In the genomic region with DNA sequence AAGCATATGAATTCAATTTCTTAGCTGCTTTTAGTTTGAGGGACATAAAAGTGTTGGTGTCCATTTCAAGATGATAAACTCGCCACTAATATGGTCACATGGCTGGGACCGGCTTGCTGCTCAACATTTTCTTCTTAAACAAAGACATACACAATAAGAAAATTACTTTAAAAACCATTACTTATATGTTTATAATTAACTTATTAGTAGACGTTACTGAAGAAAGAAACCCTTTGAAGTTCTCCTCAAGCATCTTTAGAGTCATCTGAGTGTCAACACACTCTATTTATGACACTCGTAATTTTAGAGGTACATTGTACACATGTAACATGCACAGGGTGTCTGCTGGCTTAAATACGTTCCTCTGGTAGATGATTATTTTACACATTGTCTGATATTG, we compare ENCODE assay signal across 20 cellular contexts.
DNase-seq lines count a peak whose midpoint lies in the region; ATAC-seq and TF ChIP-seq lines count a peak whose summit lies in the region.
"Had no signal": no experiment of that assay in that cellular context is flagged by ENCODE, and none has a peak within 500 bp of the region (broad histone marks: within the 10 kb centered on the region; RNA-seq: fewer than 3 reads in every experiment).

No MANE protein-coding gene starts in this region.

- H3K56ac ChIP-seq in IMR-90 (ENCODE audit: extremely low read depth, insufficient read depth, low read length), result no peak overlapping the region

- H2AK9ac ChIP-seq in IMR-90 (replicated peaks; ENCODE audit: low read depth, low read length, poor library complexity), result no peak overlapping the region

- H3K4me2 ChIP-seq in IMR-90 (ENCODE audit: low read depth, low read length), result peak overlapping the region; percentile 46; the same call in 1 of the 2 replicates
- H3K4me2 ChIP-seq in MM.1S (ENCODE audit: low read depth, low read length), result no peak overlapping the region
- H3K4me2 ChIP-seq in GM23338, result no peak overlapping the region

- POLR2A ChIA-PET in Caco-2 (lab: Charles Lee), result no interaction called here
- POLR2A ChIA-PET in IMR-90 (lab: Charles Lee; ENCODE audit: unreplicated experiment), result no interaction called here

- no peak overlapping the region for H2AK5ac ChIP-seq in IMR-90 (ENCODE audit: low read depth, low read length)

- H3K9ac ChIP-seq in IMR-90 (ENCODE audit: low read depth, low read length) (no peak overlapping the region), MM.1S (ENCODE audit: low read length) (no peak overlapping the region)

- DNase-seq in Caco-2 (no peak), IMR-90 (no peak), chondrocyte (ENCODE audit: low spot score) (no peak), MM.1S (no peak), occipital lobe (lab: John Stamatoyannopoulos, UW) (no peak), NCI-H2029 (lab: John Stamatoyannopoulos, UW) (no peak), GM23338 (ENCODE audit: low spot score) (no peak)
- DNase-seq: BE2C; CD4-positive, CD25-positive, alpha-beta regulatory T cell; DMS153; NCI-H1105 treated with DMSO at 0.1 percent for 48 hours; NCI-H1694 treated with DMSO at 0.1 percent for 48 hours; NCI-H2227 treated with DMSO at 0.1 percent for 48 hours; NCI-H510A treated with DMSO at 0.1 percent for 48 hours; NCI-H774; RPMI8226; SHP77 treated with DMSO at 0.1 percent for 48 hours had no signal

- H3K36me3 Mint-ChIP-seq in Caco-2 (ENCODE audit: insufficient read depth, unreplicated experiment) (no peaks in the 10 kb centered on the region), chondrocyte (ENCODE audit: low read depth) (no peaks in the 10 kb centered on the region), GM23338 (ENCODE audit: low read depth) (no peaks in the 10 kb centered on the region)
- H3K36me3 Mint-ChIP-seq: CD4-positive, CD25-positive, alpha-beta regulatory T cell had no signal

- H3K14ac ChIP-seq in IMR-90 (replicated peaks; ENCODE audit: low read depth, low read length), result no peak overlapping the region

- no peak overlapping the region for H3K23ac ChIP-seq in IMR-90 (ENCODE audit: low read depth, low read length)

- H3K4me1 Mint-ChIP-seq in Caco-2 (ENCODE audit: low read depth, unreplicated experiment), result peaks cover 40% of the 10 kb centered on the region
- peaks cover 27% of the 10 kb centered on the region for H3K4me1 Mint-ChIP-seq in chondrocyte (ENCODE audit: low read depth)
- no peaks in the 10 kb centered on the region for H3K4me1 Mint-ChIP-seq in GM23338
- H3K4me1 Mint-ChIP-seq: CD4-positive, CD25-positive, alpha-beta regulatory T cell had no signal

- peak overlapping the region; percentile 8 for H3K4me3 ChIP-seq in Caco-2 (ENCODE audit: low read depth, low read length)
- H3K4me3 ChIP-seq in IMR-90 (ENCODE audit: insufficient read depth, low read depth, low read length), result no peak overlapping the region
- no peak overlapping the region for H3K4me3 ChIP-seq in mesodermal cell (ENCODE audit: extremely low read depth, insufficient read depth, low read length, poor library complexity, severe bottlenecking)
- H3K4me3 ChIP-seq in MM.1S (ENCODE audit: low read length), result no peak overlapping the region
- H3K4me3 ChIP-seq in GM23338, result no peak overlapping the region
- H3K4me3 ChIP-seq: K562 had no signal

- TF ChIP-seq POLR2A in IMR-90 (IDR thresholded peaks at IDR 0.05; ENCODE audit: low read depth, low read length), result no peak

- H2BK120ac ChIP-seq in IMR-90 (ENCODE audit: low read depth, low read length), result no peak overlapping the region

- no peak overlapping the region for H4K91ac ChIP-seq in IMR-90 (ENCODE audit: insufficient read depth, low read depth, low read length)

- no peak overlapping the region for H2BK5ac ChIP-seq in IMR-90 (ENCODE audit: low read depth, low read length, poor library complexity, severe bottlenecking)

- H3K4me1 ChIP-seq in Caco-2 (peaks cover 47% of the 10 kb centered on the region), IMR-90 (ENCODE audit: control insufficient read depth, insufficient read depth, low read length) (peaks cover 4% of the 10 kb centered on the region), mesodermal cell (ENCODE audit: control insufficient read depth, insufficient read depth, low read length, poor library complexity, severe bottlenecking) (peaks cover 23% of the 10 kb centered on the region), MM.1S (ENCODE audit: low read length) (no peaks in the 10 kb centered on the region), GM23338 (ENCODE audit: insufficient read depth) (no peaks in the 10 kb centered on the region)
- H3K4me1 ChIP-seq: BE2C had no signal

- H3K9me3 ChIP-seq in Caco-2 (no peaks in the 10 kb centered on the region), IMR-90 (ENCODE audit: control insufficient read depth, insufficient read depth, low read length) (no peaks in the 10 kb centered on the region), mesodermal cell (ENCODE audit: control insufficient read depth, low read length) (peaks cover 4% of the 10 kb centered on the region), MM.1S (replicated peaks; ENCODE audit: insufficient read depth, low read length) (no peaks in the 10 kb centered on the region)
- H3K9me3 ChIP-seq: BE2C had no signal

- in situ Hi-C loops in IMR-90 (cut with MboI; ENCODE audit: low sequenced_read_pairs), result no loop called here

- H3K79me2 ChIP-seq in MM.1S (ENCODE audit: low read length) (no peaks in the 10 kb centered on the region), GM23338 (replicated peaks; ENCODE audit: insufficient read depth) (no peaks in the 10 kb centered on the region)

- no peak overlapping the region for H3K4ac ChIP-seq in IMR-90 (ENCODE audit: low read depth, low read length)

- no TSS peak for BruUV-seq in Caco-2 (replicated peaks; lab: Mats Ljungman, UMichigan)
- BruUV-seq in IMR-90 (replicated peaks; lab: Mats Ljungman, UMichigan), result no TSS peak

- no peak for TF ChIP-seq RAD21 in IMR-90 (IDR thresholded peaks at IDR 0.05; ENCODE audit: low read length)

- H4K8ac ChIP-seq in IMR-90 (ENCODE audit: low read depth in 2 of 2, low read length in 2 of 2), result no peak overlapping the region

- CTCF ChIA-PET in Caco-2 (lab: Charles Lee), result no interaction called here
- CTCF ChIA-PET in IMR-90 (lab: Yijun Ruan, JAX), result interaction anchor here (1.8 kb wide), 1 partner anchor 342 kb away, joined by 4 read pairs; no protein-coding TSS in a partner anchor

- no peaks in the 10 kb centered on the region; the same call in 1 of the 2 replicates for H3K9me1 ChIP-seq in IMR-90 (ENCODE audit: insufficient read depth, low read length)

- no peak overlapping the region for H2BK20ac ChIP-seq in IMR-90 (ENCODE audit: low read depth, low read length)

- H3K9me3 Mint-ChIP-seq in Caco-2 (ENCODE audit: unreplicated experiment) (peaks cover 12% of the 10 kb centered on the region), chondrocyte (ENCODE audit: low read depth) (peaks cover 5% of the 10 kb centered on the region), GM23338 (no peaks in the 10 kb centered on the region)

- intact Hi-C loops in Caco-2 (cut with micrococcal nuclease; ENCODE audit: unreplicated experiment), result loop anchor here (1.0 to 5.0 kb wide), 3 partner anchors 31 to 40 kb away; no protein-coding TSS in a partner anchor
- intact Hi-C loops in IMR-90 (cut with micrococcal nuclease), result loop anchor here (5.0 kb wide), 1 partner anchor 65 kb away; no protein-coding TSS in a partner anchor

- H3F3A ChIP-seq in MM.1S (ENCODE audit: insufficient read depth, low read length) (no peaks in the 10 kb centered on the region), GM23338 (replicated peaks; ENCODE audit: low read depth) (no peaks in the 10 kb centered on the region)

- H3K27ac ChIP-seq in IMR-90 (ENCODE audit: insufficient read depth, low read length), result peak overlapping the region; percentile 46; the same call in 1 of the 2 replicates
- peak overlapping the region; percentile 68 for H3K27ac ChIP-seq in mesodermal cell (ENCODE audit: low read depth, low read length, severe bottlenecking)
- no peak overlapping the region for H3K27ac ChIP-seq in MM.1S (ENCODE audit: low read length)
- no peak overlapping the region for H3K27ac ChIP-seq in GM23338 (ENCODE audit: low read depth)

- no peak overlapping the region; the same call in 1 of the 2 replicates for H4K5ac ChIP-seq in IMR-90 (ENCODE audit: low read depth, low read length)

- H3K36me3 ChIP-seq in Caco-2 (ENCODE audit: control insufficient read depth, insufficient read depth, low read length) (no peaks in the 10 kb centered on the region), IMR-90 (ENCODE audit: control insufficient read depth, insufficient read depth, low read length) (no peaks in the 10 kb centered on the region), mesodermal cell (ENCODE audit: control insufficient read depth, insufficient read depth, low read length) (no peaks in the 10 kb centered on the region), MM.1S (replicated peaks; ENCODE audit: insufficient read depth, low read length) (no peaks in the 10 kb centered on the region), GM23338 (ENCODE audit: insufficient read depth) (no peaks in the 10 kb centered on the region)
- H3K36me3 ChIP-seq: BE2C had no signal

- H2BK15ac ChIP-seq in IMR-90 (ENCODE audit: low read depth, low read length), result 0 out of 3 replicates have a peak overlapping the region, but pooled peaks have one; percentile 1

- ATAC-seq in IMR-90 (ENCODE audit: low read depth) (no peak), GM23338 (no peak)
- ATAC-seq: K562, SK-N-SH treated with all-trans-retinoic acid at 6 μM for 48 hours had no signal

- no CpG with 5 or more reads among the region's 5 CpGs for WGBS in IMR-90 (ENCODE audit: extremely low coverage in 2 of 2, insufficient read length in 1 of 2), 2 experiments
- 80% methylated on average over 1 of the region's 5 CpGs for WGBS in mesodermal cell (ENCODE audit: insufficient coverage in 2 of 2), 2 experiments

- no peaks in the 10 kb centered on the region for H3K27me3 Mint-ChIP-seq in Caco-2 (ENCODE audit: insufficient read depth, unreplicated experiment)
- H3K27me3 Mint-ChIP-seq in chondrocyte (ENCODE audit: low read depth), result no peaks in the 10 kb centered on the region
- H3K27me3 Mint-ChIP-seq in GM23338 (ENCODE audit: insufficient read depth, low read depth, poor library complexity), result no peaks in the 10 kb centered on the region
- H3K27me3 Mint-ChIP-seq: CD4-positive, CD25-positive, alpha-beta regulatory T cell had no signal

- H3K27me3 ChIP-seq in Caco-2 (replicated peaks; ENCODE audit: control insufficient read depth, insufficient read depth, low read length) (no peaks in the 10 kb centered on the region), IMR-90 (ENCODE audit: control insufficient read depth, insufficient read depth, low read length) (no peaks in the 10 kb centered on the region), MM.1S (replicated peaks; ENCODE audit: insufficient read depth, low read length) (no peaks in the 10 kb centered on the region), GM23338 (ENCODE audit: insufficient read depth) (no peaks in the 10 kb centered on the region)
- H3K27me3 ChIP-seq: BE2C had no signal

- H4K20me1 ChIP-seq in IMR-90 (ENCODE audit: insufficient read depth, low read length) (no peaks in the 10 kb centered on the region), MM.1S (ENCODE audit: insufficient read depth, low read length) (no peaks in the 10 kb centered on the region), GM23338 (replicated peaks; ENCODE audit: insufficient read depth) (no peaks in the 10 kb centered on the region)

- H2AFZ ChIP-seq in IMR-90 (replicated peaks; ENCODE audit: low read length, poor library complexity) (no peak overlapping the region), MM.1S (ENCODE audit: low read length) (no peak overlapping the region), GM23338 (no peak overlapping the region)

- no peak for TF ChIP-seq CTCF in Caco-2 (IDR thresholded peaks at IDR 0.05; ENCODE audit: insufficient read depth in 1 of 2, low read depth in 1 of 2, low read length in 1 of 2, severe bottlenecking in 1 of 2, unreplicated experiment in 1 of 2)
- TF ChIP-seq CTCF in IMR-90 (conservative IDR thresholded peaks at IDR 0.05; ENCODE audit: low read depth, low read length), result no peak
- no peak for TF ChIP-seq CTCF in chondrocyte (IDR thresholded peaks at IDR 0.05)
- TF ChIP-seq CTCF in MM.1S (IDR thresholded peaks at IDR 0.05; ENCODE audit: low read length), result no peak
- TF ChIP-seq CTCF in GM23338 (conservative IDR thresholded peaks at IDR 0.05; ENCODE audit: low read depth in 2 of 2), result no peak

- H3K4me3 Mint-ChIP-seq in Caco-2 (ENCODE audit: unreplicated experiment) (peak overlapping the region; percentile 56), chondrocyte (ENCODE audit: unreplicated experiment) (no peak overlapping the region), GM23338 (no peak overlapping the region)
- H3K4me3 Mint-ChIP-seq: CD4-positive, CD25-positive, alpha-beta regulatory T cell had no signal

- H3K18ac ChIP-seq in IMR-90 (ENCODE audit: low read depth, low read length), result peak overlapping the region; percentile 59; the same call in 1 of the 2 replicates

- dilution Hi-C loops in IMR-90 (cut with HindIII; ENCODE audit: low sequenced_read_pairs, unreplicated experiment), result no loop called here

- H3K27ac Mint-ChIP-seq in Caco-2 (ENCODE audit: unreplicated experiment) (peak overlapping the region; percentile 59), chondrocyte (ENCODE audit: unreplicated experiment) (peak overlapping the region; percentile 79), GM23338 (no peak overlapping the region)
- H3K27ac Mint-ChIP-seq: CD4-positive, CD25-positive, alpha-beta regulatory T cell had no signal

- H3K9me2 ChIP-seq in MM.1S (replicated peaks; ENCODE audit: insufficient read depth, low read length) (no peaks in the 10 kb centered on the region), GM23338 (ENCODE audit: insufficient read depth) (no peaks in the 10 kb centered on the region)

- H3K79me1 ChIP-seq in IMR-90 (ENCODE audit: low read depth in 1 of 2, low read length in 2 of 2), result no peaks in the 10 kb centered on the region

Comparison
In these comparisons a context has a peak if more than half of its experiments do, and no peak if none do; other contexts are left out.
1. H3K27ac ChIP-seq: peak in IMR-90 (single experiment) and mesodermal cell (single experiment); none in MM.1S (single experiment) and GM23338 (single experiment).